ENCODE assay signal across 20 cellular contexts in the genomic region with DNA sequence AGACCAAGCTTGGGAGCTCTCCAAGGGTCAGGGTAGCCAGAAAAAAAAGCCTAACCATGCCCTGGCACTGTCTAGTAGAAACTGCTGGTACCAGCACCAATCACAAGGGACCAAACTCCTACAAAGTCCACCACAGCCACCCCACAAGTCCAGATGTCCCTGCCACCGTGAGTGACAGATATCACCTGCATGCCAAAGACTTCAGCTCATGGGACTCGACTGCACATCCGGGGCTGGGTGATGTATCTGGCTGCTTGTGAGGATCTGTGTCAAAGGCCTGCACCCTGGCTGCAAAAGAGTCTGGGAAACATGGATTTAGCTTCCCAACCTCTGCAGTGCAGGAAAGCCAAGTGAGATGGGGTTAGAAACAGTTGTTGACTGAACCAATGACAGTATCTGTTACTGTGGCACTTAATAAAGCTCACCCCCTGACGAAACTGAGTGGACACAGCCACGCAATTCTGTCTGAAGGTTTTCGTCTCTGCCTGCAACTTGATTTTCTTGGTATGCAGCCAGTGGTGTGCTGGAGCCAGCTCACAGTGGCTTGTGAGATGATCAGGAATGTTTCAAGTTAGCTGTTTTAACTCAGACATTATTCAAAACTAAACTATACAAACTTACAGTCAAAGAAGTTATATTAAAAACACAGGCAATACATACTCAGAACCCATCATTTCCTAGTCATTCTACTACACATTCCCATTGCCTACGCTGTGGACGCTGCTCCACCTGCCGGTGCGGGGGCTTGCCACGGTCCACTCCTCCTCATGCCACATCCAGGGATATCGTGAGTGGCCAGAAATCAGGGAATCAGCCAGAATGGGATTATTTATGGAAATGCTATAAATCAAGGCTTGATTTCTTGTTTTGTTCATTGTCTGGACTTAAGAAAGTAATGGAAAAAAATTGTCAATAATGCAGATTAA. TPM values are rescaled to one million over a fixed set of nuclear protein-coding genes. Genes with fewer than 3 reads are reported as not detected.
DNase-seq lines count a peak whose midpoint lies in the region; ATAC-seq and TF ChIP-seq lines count a peak whose summit lies in the region.
"Had no signal": no experiment of that assay in that cellular context is flagged by ENCODE, and none has a peak within 500 bp of the region (broad histone marks: within the 10 kb centered on the region; RNA-seq: fewer than 3 reads in every experiment).

No MANE protein-coding gene starts in this region.

- H3K79me2 ChIP-seq in neural progenitor cell (ENCODE audit: low read depth) = no peaks in the 10 kb centered on the region

- peaks cover 0 to 15% (median 13%) of the 10 kb centered on the region in 4 donors for H3K4me1 ChIP-seq in esophagus muscularis mucosa
- H3K4me1 ChIP-seq in neural progenitor cell = no peaks in the 10 kb centered on the region
- H3K4me1 ChIP-seq: HAP-1, left ventricle myocardium inferior, right lobe of liver had no signal

- H3K9ac ChIP-seq in neural progenitor cell = no peak overlapping the region

- ATAC-seq in activated CD8-positive, alpha-beta T cell treated with anti-CD3 and anti-CD28 coated beads for 36 hours = no peak
- ATAC-seq: naive thymus-derived CD8-positive, alpha-beta T cell; right lobe of liver; stimulated activated effector memory CD8-positive, alpha-beta T cell treated with anti-CD3 and anti-CD28 coated beads, Interleukin-12 subunit alpha, Interleukin-12 subunit beta, amount 100 ng/mL, for 72 hours had no signal

- TF ChIP-seq CTCF in esophagus muscularis mucosa (IDR thresholded peaks at IDR 0.05) (peak; percentile 12 to 19 (median 12)), nephron (IDR thresholded peaks at IDR 0.05; ENCODE audit: unreplicated experiment in 3 of 3) (no peak), neural progenitor cell (IDR thresholded peaks at IDR 0.05) (no peak)
- no peak for TF ChIP-seq CTCF in activated CD8-positive, alpha-beta T cell treated with anti-CD3 and anti-CD28 coated beads for 36 hours (IDR thresholded peaks at IDR 0.05)

- peaks cover 22% of the 10 kb centered on the region for H3K27me3 Mint-ChIP-seq in activated CD4-positive, alpha-beta memory T cell treated with anti-CD3 and anti-CD28 coated beads for 36 hours
- H3K27me3 Mint-ChIP-seq in nephron (ENCODE audit: low read depth) = peaks cover 34% of the 10 kb centered on the region
- peaks cover 24% of the 10 kb centered on the region for H3K27me3 Mint-ChIP-seq in activated CD8-positive, alpha-beta T cell treated with anti-CD3 and anti-CD28 coated beads for 36 hours
- H3K27me3 Mint-ChIP-seq in neural progenitor cell (ENCODE audit: insufficient read depth, low read depth) = peaks cover 9% of the 10 kb centered on the region

- H3K27me3 ChIP-seq in esophagus muscularis mucosa = peaks cover 0 to 23% (median 0%) of the 10 kb centered on the region in 4 donors
- no peaks in the 10 kb centered on the region for H3K27me3 ChIP-seq in neural progenitor cell
- H3K27me3 ChIP-seq: right lobe of liver had no signal

- no peaks in the 10 kb centered on the region for H3K36me3 ChIP-seq in esophagus muscularis mucosa
- no peaks in the 10 kb centered on the region for H3K36me3 ChIP-seq in neural progenitor cell
- H3K36me3 ChIP-seq: cardiac muscle cell, HAP-1, left ventricle myocardium inferior, right lobe of liver had no signal

- 29% methylated on average over 12 of the region's 12 CpGs for WGBS in esophagus muscularis mucosa

- H3K4me3 Mint-ChIP-seq in activated CD4-positive, alpha-beta memory T cell treated with anti-CD3 and anti-CD28 coated beads for 36 hours = no peak overlapping the region
- no peak overlapping the region for H3K4me3 Mint-ChIP-seq in nephron
- H3K4me3 Mint-ChIP-seq in activated CD8-positive, alpha-beta T cell treated with anti-CD3 and anti-CD28 coated beads for 36 hours = no peak overlapping the region
- no peak overlapping the region for H3K4me3 Mint-ChIP-seq in neural progenitor cell
- H3K4me3 Mint-ChIP-seq: naive thymus-derived CD8-positive, alpha-beta T cell; stimulated activated effector memory CD8-positive, alpha-beta T cell treated with anti-CD3 and anti-CD28 coated beads, Interleukin-12 subunit alpha, Interleukin-12 subunit beta, amount 100 ng/mL, for 72 hours had no signal

- TF ChIP-seq EP300 in esophagus muscularis mucosa (IDR thresholded peaks at IDR 0.05) = no peak

- H3K4me1 Mint-ChIP-seq in activated CD4-positive, alpha-beta memory T cell treated with anti-CD3 and anti-CD28 coated beads for 36 hours (ENCODE audit: low read depth) = peaks cover 9% of the 10 kb centered on the region
- H3K4me1 Mint-ChIP-seq in nephron (peaks cover 53% of the 10 kb centered on the region), neural progenitor cell (peaks cover 5% of the 10 kb centered on the region)
- H3K4me1 Mint-ChIP-seq in activated CD8-positive, alpha-beta T cell treated with anti-CD3 and anti-CD28 coated beads for 36 hours (ENCODE audit: low read depth) = peaks cover 2% of the 10 kb centered on the region

- H3K4me2 ChIP-seq in neural progenitor cell = no peak overlapping the region

- H3K9me3 ChIP-seq in esophagus muscularis mucosa = no peaks in the 10 kb centered on the region
- H3K9me3 ChIP-seq in neural progenitor cell (ENCODE audit: low read depth) = no peaks in the 10 kb centered on the region
- H3K9me3 ChIP-seq: HAP-1, left ventricle myocardium inferior, right lobe of liver had no signal

- H2AFZ ChIP-seq in neural progenitor cell (replicated peaks) = no peak overlapping the region

- H3K4me3 ChIP-seq in esophagus muscularis mucosa = no peak overlapping the region
- H3K4me3 ChIP-seq in neural progenitor cell = no peak overlapping the region
- H3K4me3 ChIP-seq: cardiac muscle cell, HAP-1, left ventricle myocardium inferior, right lobe of liver had no signal

- POLR2A ChIA-PET in activated CD4-positive, alpha-beta memory T cell treated with anti-CD3 and anti-CD28 coated beads for 36 hours (lab: Charles Lee) = no interaction called here
- POLR2A ChIA-PET in activated CD8-positive, alpha-beta T cell treated with anti-CD3 and anti-CD28 coated beads for 36 hours (lab: Charles Lee) = no interaction called here

- CTCF ChIA-PET in activated CD4-positive, alpha-beta memory T cell treated with anti-CD3 and anti-CD28 coated beads for 36 hours (lab: Charles Lee) = interaction anchor here (1.1 to 1.2 kb wide), 3 partner anchors 11 to 34 kb away, joined by 3 to 4 read pairs (median 3); no protein-coding TSS in a partner anchor
- CTCF ChIA-PET in activated CD8-positive, alpha-beta T cell treated with anti-CD3 and anti-CD28 coated beads for 36 hours (lab: Charles Lee) = interaction anchor here (1.6 kb wide), 1 partner anchor 13 kb away, joined by 4 read pairs; no protein-coding TSS in a partner anchor

- H3K36me3 Mint-ChIP-seq in activated CD4-positive, alpha-beta memory T cell treated with anti-CD3 and anti-CD28 coated beads for 36 hours = no peaks in the 10 kb centered on the region
- H3K36me3 Mint-ChIP-seq in nephron (ENCODE audit: low read depth) = no peaks in the 10 kb centered on the region
- H3K36me3 Mint-ChIP-seq in activated CD8-positive, alpha-beta T cell treated with anti-CD3 and anti-CD28 coated beads for 36 hours (ENCODE audit: low read depth) = no peaks in the 10 kb centered on the region
- no peaks in the 10 kb centered on the region for H3K36me3 Mint-ChIP-seq in neural progenitor cell
- H3K36me3 Mint-ChIP-seq: naive thymus-derived CD8-positive, alpha-beta T cell; stimulated activated effector memory CD8-positive, alpha-beta T cell treated with anti-CD3 and anti-CD28 coated beads, Interleukin-12 subunit alpha, Interleukin-12 subunit beta, amount 100 ng/mL, for 72 hours had no signal

- DNase-seq in AG08395 (ENCODE audit: low spot score) = peak; percentile 48
- peak; percentile 5 for DNase-seq in activated CD4-positive, alpha-beta memory T cell treated with anti-CD3 and anti-CD28 coated beads for 36 hours
- no peak for DNase-seq in esophagus muscularis mucosa (ENCODE audit: extremely low spot score)
- no peak for DNase-seq in activated CD8-positive, alpha-beta T cell treated with anti-CD3 and anti-CD28 coated beads for 36 hours
- DNase-seq in NCI-H82 treated with DMSO at 0.1 percent for 48 hours (lab: John Stamatoyannopoulos, UW; ENCODE audit: unreplicated experiment) = no peak
- DNase-seq in neural progenitor cell (ENCODE audit: low spot score) = no peak
- DNase-seq in activated naive CD4-positive, alpha-beta T cell (lab: John Stamatoyannopoulos, UW) = no peak
- DNase-seq: ACHN; activated CD4-positive, alpha-beta T cell treated with anti-CD3 and anti-CD28 coated beads, Interleukin-2, amount 50 U/mL, for 48 hours; activated naive CD4-positive, alpha-beta T cell treated with Interleukin-2 at 50 U/mL for 16 hours; left ventricle myocardium inferior; naive thymus-derived CD8-positive, alpha-beta T cell; NCI-H1092; stimulated activated CD4-positive, alpha-beta T cell treated with anti-CD3 and anti-CD28 coated beads, Interleukin-4, amount 100 ng/mL, for 4 hours had no signal

- no peaks in the 10 kb centered on the region for H4K20me1 ChIP-seq in neural progenitor cell (ENCODE audit: low read depth)

- intact Hi-C loops in activated CD4-positive, alpha-beta memory T cell treated with anti-CD3 and anti-CD28 coated beads for 36 hours (cut with micrococcal nuclease) = no loop called here
- intact Hi-C loops in esophagus muscularis mucosa (cut with DNase I) = no loop called here
- intact Hi-C loops in activated CD8-positive, alpha-beta T cell treated with anti-CD3 and anti-CD28 coated beads for 36 hours (cut with micrococcal nuclease) = no loop called here

- no peaks in the 10 kb centered on the region for H3K9me3 Mint-ChIP-seq in activated CD4-positive, alpha-beta memory T cell treated with anti-CD3 and anti-CD28 coated beads for 36 hours
- H3K9me3 Mint-ChIP-seq in nephron (peaks cover 2% of the 10 kb centered on the region), neural progenitor cell (no peaks in the 10 kb centered on the region)
- H3K9me3 Mint-ChIP-seq in activated CD8-positive, alpha-beta T cell treated with anti-CD3 and anti-CD28 coated beads for 36 hours = no peaks in the 10 kb centered on the region
- H3K9me3 Mint-ChIP-seq: naive thymus-derived CD8-positive, alpha-beta T cell; stimulated activated effector memory CD8-positive, alpha-beta T cell treated with anti-CD3 and anti-CD28 coated beads, Interleukin-12 subunit alpha, Interleukin-12 subunit beta, amount 100 ng/mL, for 72 hours had no signal

- no peak for TF ChIP-seq POLR2A in esophagus muscularis mucosa (IDR thresholded peaks at IDR 0.05; ENCODE audit: low read depth)

- no peak overlapping the region for H3K27ac Mint-ChIP-seq in activated CD4-positive, alpha-beta memory T cell treated with anti-CD3 and anti-CD28 coated beads for 36 hours
- H3K27ac Mint-ChIP-seq in nephron = peak overlapping the region in 2 of 3 experiments; percentile 36 to 42
- H3K27ac Mint-ChIP-seq in activated CD8-positive, alpha-beta T cell treated with anti-CD3 and anti-CD28 coated beads for 36 hours = no peak overlapping the region
- H3K27ac Mint-ChIP-seq in neural progenitor cell = no peak overlapping the region
- H3K27ac Mint-ChIP-seq: naive thymus-derived CD8-positive, alpha-beta T cell; stimulated activated effector memory CD8-positive, alpha-beta T cell treated with anti-CD3 and anti-CD28 coated beads, Interleukin-12 subunit alpha, Interleukin-12 subunit beta, amount 100 ng/mL, for 72 hours had no signal

- H3K27ac ChIP-seq in esophagus muscularis mucosa (replicated peaks in 1 of 4) (no peak overlapping the region), neural progenitor cell (no peak overlapping the region)
- H3K27ac ChIP-seq: cardiac muscle cell, left ventricle myocardium inferior, right lobe of liver had no signal

- H3F3A ChIP-seq in neural progenitor cell (ENCODE audit: low read depth) = no peaks in the 10 kb centered on the region

RNA-seq across cellular contexts. Expression of gene ZNF488, which starts 9.2 kb away (rescaled TPM):
- under 1 TPM; 0.27 to 0.38 TPM for total RNA-seq in activated CD4-positive, alpha-beta memory T cell treated with anti-CD3 and anti-CD28 coated beads for 36 hours
- total RNA-seq in esophagus muscularis mucosa (under 1 TPM in 1 of 4 donors, not detected in 3; 0.11 TPM), neural progenitor cell (ENCODE audit: low replicate concordance) (not detected in 2 replicates)
- under 1 TPM; 0.36 to 0.58 TPM for total RNA-seq in activated CD8-positive, alpha-beta T cell treated with anti-CD3 and anti-CD28 coated beads for 36 hours
- total RNA-seq: naive thymus-derived CD8-positive, alpha-beta T cell; right lobe of liver; SK-MEL-5 had no signal

RNA-seq across cellular contexts. Expression of gene RBP3, which starts 26.7 kb away (rescaled TPM):
- not detected for total RNA-seq in activated CD4-positive, alpha-beta memory T cell treated with anti-CD3 and anti-CD28 coated beads for 36 hours
- total RNA-seq in esophagus muscularis mucosa = under 1 TPM in 2 of 4 donors, not detected in 2; under 0.01 to 0.06 TPM
- total RNA-seq in activated CD8-positive, alpha-beta T cell treated with anti-CD3 and anti-CD28 coated beads for 36 hours = not detected
- total RNA-seq in neural progenitor cell (ENCODE audit: low replicate concordance) = not detected in 2 replicates
- total RNA-seq: cardiac muscle cell; left ventricle myocardium inferior; naive thymus-derived CD8-positive, alpha-beta T cell; right lobe of liver; SK-MEL-5 had no signal

RNA-seq across cellular contexts. Expression of gene GDF2, which starts 52.6 kb away (rescaled TPM):
- not detected for total RNA-seq in activated CD4-positive, alpha-beta memory T cell treated with anti-CD3 and anti-CD28 coated beads for 36 hours
- total RNA-seq in esophagus muscularis mucosa (not detected), neural progenitor cell (ENCODE audit: low replicate concordance) (0.19 TPM in 1 of 2 replicates, not detected in the other)
- not detected for total RNA-seq in activated CD8-positive, alpha-beta T cell treated with anti-CD3 and anti-CD28 coated beads for 36 hours
- total RNA-seq: left ventricle myocardium inferior; naive thymus-derived CD8-positive, alpha-beta T cell; SK-MEL-5 had no signal

Comparison
In these comparisons a context has a peak if more than half of its experiments do, and no peak if none do; other contexts are left out.
1. DNase-seq: peak in AG08395 (single experiment) and activated CD4-positive, alpha-beta memory T cell treated with anti-CD3 and anti-CD28 coated beads for 36 hours (single experiment); none in esophagus muscularis mucosa (single experiment), activated CD8-positive, alpha-beta T cell treated with anti-CD3 and anti-CD28 coated beads for 36 hours (single experiment), NCI-H82 treated with DMSO at 0.1 percent for 48 hours (single experiment), neural progenitor cell (single experiment) and activated naive CD4-positive, alpha-beta T cell (0 of 4).
2. H3K27ac Mint-ChIP-seq: peak in nephron (2 of 3); none in activated CD4-positive, alpha-beta memory T cell treated with anti-CD3 and anti-CD28 coated beads for 36 hours (single experiment), activated CD8-positive, alpha-beta T cell treated with anti-CD3 and anti-CD28 coated beads for 36 hours (single experiment) and neural progenitor cell (single experiment).
3. CTCF ChIP-seq: peak in esophagus muscularis mucosa (3 of 3); none in nephron (0 of 3), activated CD8-positive, alpha-beta T cell treated with anti-CD3 and anti-CD28 coated beads for 36 hours (single experiment) and neural progenitor cell (single experiment).